ENCODE assay signal across 1 cellular context in the genomic region with DNA sequence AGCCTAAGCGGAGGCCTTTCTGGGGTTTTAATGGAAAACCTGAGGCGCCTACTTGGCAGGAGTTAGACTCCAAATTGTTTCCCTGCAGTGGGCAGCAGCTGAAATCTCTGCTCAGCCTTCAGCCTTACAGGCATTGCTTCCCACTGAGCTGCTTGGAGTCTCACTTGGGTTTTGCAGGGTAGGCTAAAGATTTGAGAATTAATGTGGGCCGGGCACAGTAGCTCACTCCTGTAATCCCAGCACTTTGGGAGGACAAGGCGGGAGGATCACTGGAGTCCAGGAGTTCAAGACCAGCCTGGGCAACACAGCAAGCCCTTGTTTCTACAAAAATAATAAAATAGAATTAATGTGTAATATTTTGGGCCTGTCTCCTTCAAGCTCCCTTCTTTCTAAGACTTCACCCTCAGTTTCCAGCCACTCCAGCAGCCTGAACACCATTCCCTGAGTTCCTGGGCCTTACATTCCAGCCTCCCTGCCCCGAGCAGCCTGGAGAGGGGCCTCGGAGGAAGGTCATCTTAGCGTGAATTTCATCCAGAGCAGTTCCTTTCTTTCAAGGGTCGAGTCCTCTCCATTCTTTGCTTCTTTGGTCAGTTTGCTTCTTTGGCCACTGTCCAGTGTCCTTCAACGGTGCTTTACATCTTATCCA.
TF ChIP-seq lines count a peak whose summit lies in the region.

No MANE protein-coding gene starts in this region.

TF ChIP-seq in liver, 16 proteins besides CTCF, POLR2A, EP300 and RAD21 (continued from another document):
- TF ChIP-seq, protein P1, sequence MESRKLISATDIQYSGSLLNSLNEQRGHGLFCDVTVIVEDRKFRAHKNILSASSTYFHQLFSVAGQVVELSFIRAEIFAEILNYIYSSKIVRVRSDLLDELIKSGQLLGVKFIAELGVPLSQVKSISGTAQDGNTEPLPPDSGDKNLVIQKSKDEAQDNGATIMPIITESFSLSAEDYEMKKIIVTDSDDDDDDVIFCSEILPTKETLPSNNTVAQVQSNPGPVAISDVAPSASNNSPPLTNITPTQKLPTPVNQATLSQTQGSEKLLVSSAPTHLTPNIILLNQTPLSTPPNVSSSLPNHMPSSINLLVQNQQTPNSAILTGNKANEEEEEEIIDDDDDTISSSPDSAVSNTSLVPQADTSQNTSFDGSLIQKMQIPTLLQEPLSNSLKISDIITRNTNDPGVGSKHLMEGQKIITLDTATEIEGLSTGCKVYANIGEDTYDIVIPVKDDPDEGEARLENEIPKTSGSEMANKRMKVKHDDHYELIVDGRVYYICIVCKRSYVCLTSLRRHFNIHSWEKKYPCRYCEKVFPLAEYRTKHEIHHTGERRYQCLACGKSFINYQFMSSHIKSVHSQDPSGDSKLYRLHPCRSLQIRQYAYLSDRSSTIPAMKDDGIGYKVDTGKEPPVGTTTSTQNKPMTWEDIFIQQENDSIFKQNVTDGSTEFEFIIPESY (IDR thresholded peaks at IDR 0.05), result no peak
- TF ChIP-seq, protein P2, sequence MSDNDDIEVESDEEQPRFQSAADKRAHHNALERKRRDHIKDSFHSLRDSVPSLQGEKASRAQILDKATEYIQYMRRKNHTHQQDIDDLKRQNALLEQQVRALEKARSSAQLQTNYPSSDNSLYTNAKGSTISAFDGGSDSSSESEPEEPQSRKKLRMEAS (IDR thresholded peaks at IDR 0.05), result no peak
- TF ChIP-seq RXRA (IDR thresholded peaks at IDR 0.05) (no peak), GABPA (IDR thresholded peaks at IDR 0.05 in 1 of 2, conservative IDR thresholded peaks at IDR 0.05 in 1 of 2) (no peak), FOXA2 (IDR thresholded peaks at IDR 0.05) (no peak)
TF ChIP-seq in liver: peak in this region for 0.
